1 cellular context compared by ENCODE assay signal in genomic region chr12:108008163-108008562, GRCh38.
TF ChIP-seq lines count a peak whose summit lies in the region.

No MANE protein-coding gene starts in this region.

TF ChIP-seq in GM12878, 131 proteins besides CTCF, POLR2A, EP300 and RAD21 (continued from another document):
- no peak for TF ChIP-seq SP1 (IDR thresholded peaks at IDR 0.05; ENCODE audit: low read depth, low read length)
- no peak for TF ChIP-seq HCFC1 (IDR thresholded peaks at IDR 0.05; ENCODE audit: low read length)
- TF ChIP-seq RCOR1 (conservative IDR thresholded peaks at IDR 0.05; ENCODE audit: low read depth, low read length) = no peak
- TF ChIP-seq TCF7 (IDR thresholded peaks at IDR 0.05; ENCODE audit: borderline replicate concordance) = no peak
- TF ChIP-seq NR2F1 (conservative IDR thresholded peaks at IDR 0.05) = no peak
- TF ChIP-seq FOXM1 (IDR thresholded peaks at IDR 0.05; ENCODE audit: low read depth, low read length) = no peak
- no peak for TF ChIP-seq EED (IDR thresholded peaks at IDR 0.05; ENCODE audit: low read depth)
- TF ChIP-seq SMAD5 (IDR thresholded peaks at IDR 0.05; ENCODE audit: low read depth) = no peak
- TF ChIP-seq, protein P1, sequence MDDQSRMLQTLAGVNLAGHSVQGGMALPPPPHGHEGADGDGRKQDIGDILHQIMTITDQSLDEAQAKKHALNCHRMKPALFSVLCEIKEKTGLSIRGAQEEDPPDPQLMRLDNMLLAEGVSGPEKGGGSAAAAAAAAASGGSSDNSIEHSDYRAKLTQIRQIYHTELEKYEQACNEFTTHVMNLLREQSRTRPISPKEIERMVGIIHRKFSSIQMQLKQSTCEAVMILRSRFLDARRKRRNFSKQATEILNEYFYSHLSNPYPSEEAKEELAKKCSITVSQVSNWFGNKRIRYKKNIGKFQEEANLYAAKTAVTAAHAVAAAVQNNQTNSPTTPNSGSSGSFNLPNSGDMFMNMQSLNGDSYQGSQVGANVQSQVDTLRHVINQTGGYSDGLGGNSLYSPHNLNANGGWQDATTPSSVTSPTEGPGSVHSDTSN (IDR thresholded peaks at IDR 0.05; ENCODE audit: insufficient replicate concordance, low read depth, low read length) = no peak
- TF ChIP-seq IKZF2 (IDR thresholded peaks at IDR 0.05) = no peak
- TF ChIP-seq ASH2L (IDR thresholded peaks at IDR 0.05; ENCODE audit: borderline replicate concordance, low read depth) = no peak
- TF ChIP-seq CBX3 (IDR thresholded peaks at IDR 0.05; ENCODE audit: borderline replicate concordance, low read depth) = no peak
